Comparison of ENCODE assay signal across 1 cellular context in genomic region chr5:33423018-33423630, GRCh38.
TF ChIP-seq lines count a peak whose summit lies in the region.

No MANE protein-coding gene starts in this region.

TF ChIP-seq in GM23338, 12 proteins besides CTCF, POLR2A, EP300 and RAD21 (continued from another document):
- TF ChIP-seq ETS1 (IDR thresholded peaks at IDR 0.05), result no peak
- no peak for TF ChIP-seq STAT1 (IDR thresholded peaks at IDR 0.05; ENCODE audit: unreplicated experiment)
- TF ChIP-seq EZH2 (IDR thresholded peaks at IDR 0.05; ENCODE audit: low read depth, unreplicated experiment), result no peak
